38 cellular contexts compared by ENCODE assay signal in genomic region chr1:204641455-204641854, GRCh38. TPM values are rescaled to one million over a fixed set of nuclear protein-coding genes. Genes with fewer than 3 reads are reported as not detected.
"Had no signal": no experiment of that assay in that cellular context is flagged by ENCODE, and none has a peak within 500 bp of the region (broad histone marks: within the 10 kb centered on the region; RNA-seq: fewer than 3 reads in every experiment).

No MANE protein-coding gene starts in this region.

- H3K36me3 ChIP-seq: adrenal gland, cardiac muscle cell had no signal

- H3K4me3 ChIP-seq: adrenal gland, body of pancreas, cardiac muscle cell had no signal

- H3K4me1 ChIP-seq: adrenal gland, body of pancreas had no signal

- ATAC-seq: activated CD8-positive, alpha-beta T cell treated with anti-CD3 and anti-CD28 coated beads for 36 hours; activated naive CD4-positive, alpha-beta T cell treated with anti-CD3 and anti-CD28 coated beads, Interleukin-2, amount 50 U/mL, for 72 hours; activated T-cell treated with anti-CD3 and anti-CD28 coated beads, Interleukin-2, amount 50 U/mL, for 4 hours; activated T-cell treated with anti-CD3 and anti-CD28 coated beads, Interleukin-2, amount 50 U/mL, for 72 hours; activated T-helper 17 cell treated with anti-CD3 and anti-CD28 coated beads, Interleukin-2, amount 50 U/mL, for 72 hours; body of pancreas had no signal

- H3K4me3 Mint-ChIP-seq: activated B cell treated with CpG ODN at 0.5 μM for 24 hours; activated CD4-positive, alpha-beta memory T cell treated with anti-CD3 and anti-CD28 coated beads for 36 hours; activated CD4-positive, alpha-beta T cell treated with anti-CD3 and anti-CD28 coated beads, Interleukin-2, amount 10 ng/mL, durations not matched to agents 24 days and 14 days; activated CD8-positive, alpha-beta T cell treated with anti-CD3 and anti-CD28 coated beads for 36 hours; activated naive CD4-positive, alpha-beta T cell treated with anti-CD3 and anti-CD28 coated beads for 36 hours; activated naive CD8-positive, alpha-beta T cell treated with anti-CD3 and anti-CD28 coated beads for 36 hours; activated T-cell treated with anti-CD3 and anti-CD28 coated beads, Interleukin-2, amount 50 U/mL, for 4 hours; activated T-cell treated with anti-CD3 and anti-CD28 coated beads, Interleukin-2, amount 50 U/mL, for 72 hours; activated T-helper 1 cell treated with anti-CD3 and anti-CD28 coated beads, Interleukin-12 subunit alpha, Interleukin-12 subunit beta, Interleukin-2, Interleukin-4 antibody, amounts not matched to agents 30 ng/mL and 10 ng/mL and 1 ng/mL, durations not matched to agents 14 hours and 24 hours and 36 hours; activated T-helper 17 cell treated with anti-CD3 and anti-CD28 coated beads, Interleukin-2, amount 50 U/mL, for 72 hours; central memory CD8-positive, alpha-beta T cell; T-helper 1 cell treated with Interleukin-12 subunit alpha and Interleukin-12 subunit beta and Interleukin-4 antibody, amounts not matched to agents 30 μg/mL and 1 μg/mL, for 36 hours; T-helper 2 cell treated with Interferon-gamma antibody and Interleukin-4, amounts not matched to agents 5 μg/mL and 100 μg/mL, for 36 hours had no signal

- FAIRE-seq: astrocyte, bronchial epithelial cell, TTC549 had no signal

- H3K27ac ChIP-seq: adrenal gland, body of pancreas, cardiac muscle cell, VCaP had no signal

- H3K27me3 Mint-ChIP-seq: activated naive CD8-positive, alpha-beta T cell treated with anti-CD3 and anti-CD28 coated beads for 36 hours had no signal

- H3K27me3 ChIP-seq: adrenal gland, body of pancreas, cardiac muscle cell had no signal

- H3K27ac Mint-ChIP-seq: activated B cell treated with CpG ODN at 0.5 μM for 24 hours; activated CD4-positive, alpha-beta memory T cell treated with anti-CD3 and anti-CD28 coated beads for 36 hours; activated CD4-positive, alpha-beta T cell treated with anti-CD3 and anti-CD28 coated beads, Interleukin-2, amount 10 ng/mL, durations not matched to agents 24 days and 14 days; activated CD8-positive, alpha-beta T cell treated with anti-CD3 and anti-CD28 coated beads for 36 hours; activated naive CD4-positive, alpha-beta T cell treated with anti-CD3 and anti-CD28 coated beads for 36 hours; activated naive CD4-positive, alpha-beta T cell treated with anti-CD3 and anti-CD28 coated beads, Interleukin-2, amount 50 U/mL, for 72 hours; activated naive CD8-positive, alpha-beta T cell treated with anti-CD3 and anti-CD28 coated beads for 36 hours; activated T-cell treated with anti-CD3 and anti-CD28 coated beads, Interleukin-2, amount 50 U/mL, for 72 hours; activated T-helper 1 cell treated with anti-CD3 and anti-CD28 coated beads, Interleukin-12 subunit alpha, Interleukin-12 subunit beta, Interleukin-2, Interleukin-4 antibody, amounts not matched to agents 30 ng/mL and 10 ng/mL and 1 ng/mL, durations not matched to agents 14 hours and 24 hours and 36 hours; activated T-helper 17 cell treated with anti-CD3 and anti-CD28 coated beads, Interleukin-2, amount 50 U/mL, for 72 hours; T-helper 1 cell treated with Interleukin-12 subunit alpha and Interleukin-12 subunit beta and Interleukin-4 antibody, amounts not matched to agents 30 μg/mL and 1 μg/mL, for 36 hours; T-helper 2 cell treated with Interferon-gamma antibody and Interleukin-4, amounts not matched to agents 5 μg/mL and 100 μg/mL, for 36 hours had no signal

- DNase-seq: activated B cell treated with CpG ODN at 0.5 μM for 24 hours; activated CD4-positive, alpha-beta memory T cell treated with anti-CD3 and anti-CD28 coated beads for 36 hours; activated CD4-positive, alpha-beta T cell treated with anti-CD3 and anti-CD28 coated beads for 4 hours; activated CD4-positive, alpha-beta T cell treated with anti-CD3 and anti-CD28 coated beads, Interleukin-2, amount 10 ng/mL, durations not matched to agents 24 days and 14 days; activated CD4-positive, alpha-beta T cell treated with anti-CD3 and anti-CD28 coated beads, Interleukin-2, amount 50 U/mL, for 1 hour; activated CD4-positive, alpha-beta T cell treated with anti-CD3 and anti-CD28 coated beads, Interleukin-2, amount 50 U/mL, for 4 hours; activated CD4-positive, CD25-positive, alpha-beta regulatory T cell treated with anti-CD3 and anti-CD28 coated beads, Interleukin-2, amount 50 U/mL, for 72 hours; activated CD8-positive, alpha-beta memory T cell treated with anti-CD3 and anti-CD28 coated beads, Interleukin-2, amount 50 U/mL, for 4 hours; activated CD8-positive, alpha-beta T cell treated with anti-CD3 and anti-CD28 coated beads for 36 hours; activated effector memory CD4-positive, alpha-beta T cell treated with anti-CD3 and anti-CD28 coated beads, Interleukin-2, amount 50 U/mL, for 16 hours; activated gamma-delta T cell treated with Interleukin-2 at 50 U/mL for 16 hours; activated naive CD4-positive, alpha-beta T cell; activated naive CD4-positive, alpha-beta T cell treated with anti-CD3 and anti-CD28 coated beads for 36 hours; activated naive CD4-positive, alpha-beta T cell treated with anti-CD3 and anti-CD28 coated beads, Interleukin-2, amount 50 U/mL, for 16 hours; activated naive CD8-positive, alpha-beta T cell treated with anti-CD3 and anti-CD28 coated beads for 36 hours; activated T-cell treated with anti-CD3 and anti-CD28 coated beads for 4 hours; activated T-cell treated with anti-CD3 and anti-CD28 coated beads, Interleukin-2, amount 50 U/mL, for 1 hour; activated T-cell treated with anti-CD3 and anti-CD28 coated beads, Interleukin-2, amount 50 U/mL, for 4 hours; activated T-cell treated with anti-CD3 and anti-CD28 coated beads, Interleukin-2, amount 50 U/mL, for 72 hours; adrenal gland; amniotic stem cell; aorta; body of pancreas; cerebellar nuclear complex; T-helper 1 cell; T-helper 2 cell; T-helper 9 cell had no signal

- H3K9me3 Mint-ChIP-seq: activated B cell treated with CpG ODN at 0.5 μM for 24 hours; activated CD4-positive, alpha-beta memory T cell treated with anti-CD3 and anti-CD28 coated beads for 36 hours; activated CD4-positive, alpha-beta T cell treated with anti-CD3 and anti-CD28 coated beads, Interleukin-2, amount 10 ng/mL, durations not matched to agents 24 days and 14 days; activated CD8-positive, alpha-beta T cell treated with anti-CD3 and anti-CD28 coated beads for 36 hours; activated naive CD4-positive, alpha-beta T cell treated with anti-CD3 and anti-CD28 coated beads for 36 hours; activated naive CD4-positive, alpha-beta T cell treated with anti-CD3 and anti-CD28 coated beads, Interleukin-2, amount 50 U/mL, for 72 hours; activated naive CD8-positive, alpha-beta T cell treated with anti-CD3 and anti-CD28 coated beads for 36 hours; activated T-cell treated with anti-CD3 and anti-CD28 coated beads, Interleukin-2, amount 50 U/mL, for 4 hours; activated T-cell treated with anti-CD3 and anti-CD28 coated beads, Interleukin-2, amount 50 U/mL, for 72 hours; activated T-helper 1 cell treated with anti-CD3 and anti-CD28 coated beads, Interleukin-12 subunit alpha, Interleukin-12 subunit beta, Interleukin-2, Interleukin-4 antibody, amounts not matched to agents 30 ng/mL and 10 ng/mL and 1 ng/mL, durations not matched to agents 14 hours and 24 hours and 36 hours; activated T-helper 17 cell treated with anti-CD3 and anti-CD28 coated beads, Interleukin-2, amount 50 U/mL, for 72 hours; central memory CD8-positive, alpha-beta T cell; T-helper 1 cell treated with Interleukin-12 subunit alpha and Interleukin-12 subunit beta and Interleukin-4 antibody, amounts not matched to agents 30 μg/mL and 1 μg/mL, for 36 hours; T-helper 2 cell treated with Interferon-gamma antibody and Interleukin-4, amounts not matched to agents 5 μg/mL and 100 μg/mL, for 36 hours had no signal

- H3K4me1 Mint-ChIP-seq: activated B cell treated with CpG ODN at 0.5 μM for 24 hours; activated CD4-positive, alpha-beta T cell treated with anti-CD3 and anti-CD28 coated beads, Interleukin-2, amount 10 ng/mL, durations not matched to agents 24 days and 14 days; activated naive CD8-positive, alpha-beta T cell treated with anti-CD3 and anti-CD28 coated beads for 36 hours; activated T-helper 17 cell treated with anti-CD3 and anti-CD28 coated beads, Interleukin-2, amount 50 U/mL, for 72 hours; central memory CD8-positive, alpha-beta T cell had no signal

- H3K9me3 ChIP-seq: adrenal gland, body of pancreas had no signal

- H3K36me3 Mint-ChIP-seq: activated CD4-positive, alpha-beta memory T cell treated with anti-CD3 and anti-CD28 coated beads for 36 hours; activated naive CD4-positive, alpha-beta T cell treated with anti-CD3 and anti-CD28 coated beads, Interleukin-2, amount 50 U/mL, for 72 hours; activated naive CD8-positive, alpha-beta T cell treated with anti-CD3 and anti-CD28 coated beads for 36 hours had no signal

RNA-seq across cellular contexts. Expression of gene LRRN2, which starts 44.1 kb away (rescaled TPM):
- total RNA-seq: activated B cell treated with CpG ODN at 0.5 μM for 24 hours; activated CD4-positive, alpha-beta memory T cell treated with anti-CD3 and anti-CD28 coated beads for 36 hours; activated CD8-positive, alpha-beta T cell treated with anti-CD3 and anti-CD28 coated beads for 36 hours; activated naive CD4-positive, alpha-beta T cell treated with anti-CD3 and anti-CD28 coated beads for 36 hours; activated naive CD4-positive, alpha-beta T cell treated with anti-CD3 and anti-CD28 coated beads, Interleukin-2, amount 50 U/mL, for 72 hours; activated naive CD8-positive, alpha-beta T cell treated with anti-CD3 and anti-CD28 coated beads for 36 hours; activated T-cell treated with anti-CD3 and anti-CD28 coated beads, Interleukin-2, amount 50 U/mL, for 4 hours; activated T-cell treated with anti-CD3 and anti-CD28 coated beads, Interleukin-2, amount 50 U/mL, for 72 hours; activated T-helper 1 cell treated with anti-CD3 and anti-CD28 coated beads, Interleukin-12 subunit alpha, Interleukin-12 subunit beta, Interleukin-2, Interleukin-4 antibody, amounts not matched to agents 30 ng/mL and 10 ng/mL and 1 ng/mL, durations not matched to agents 14 hours and 24 hours and 36 hours; activated T-helper 17 cell treated with anti-CD3 and anti-CD28 coated beads, Interleukin-2, amount 50 U/mL, for 72 hours; bronchial epithelial cell had no signal
- polyA plus RNA-seq: aorta had no signal
